In the genomic region with DNA sequence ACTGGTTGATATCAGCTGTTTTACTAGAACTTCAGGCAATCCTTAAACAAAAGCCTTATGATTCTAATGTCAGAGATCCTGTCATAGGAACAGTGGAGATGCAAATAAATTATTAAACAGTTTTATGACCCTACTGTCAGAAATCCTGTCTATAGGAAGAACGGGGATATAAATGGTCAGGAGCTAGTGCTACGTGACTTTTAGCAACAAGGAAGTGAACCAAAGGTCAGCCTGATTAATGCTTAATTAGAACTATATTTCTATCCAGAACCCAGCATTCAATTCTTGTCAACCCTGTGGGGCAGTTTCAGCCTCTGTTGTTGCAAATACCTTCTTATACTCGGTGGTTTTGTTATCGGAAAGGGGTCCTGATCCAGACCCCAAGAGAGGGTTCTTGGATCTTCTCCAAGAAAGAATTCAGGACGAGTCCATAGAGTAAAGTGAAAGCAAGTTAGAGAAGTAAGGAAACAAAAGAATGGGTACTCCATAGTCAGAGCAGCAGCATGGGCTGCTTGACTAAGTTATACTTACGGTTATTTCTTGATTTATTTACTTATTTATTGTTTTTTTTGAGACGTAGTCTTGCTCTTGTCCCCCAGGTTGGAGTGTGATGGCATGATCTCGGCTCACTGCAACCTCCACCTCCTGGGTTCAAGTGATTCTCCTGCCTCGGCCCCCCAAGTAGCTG, we compare ENCODE assay signal across 20 cellular contexts. TPM values are rescaled to one million over a fixed set of nuclear protein-coding genes. Genes with fewer than 3 reads are reported as not detected.
"Had no signal": no experiment of that assay in that cellular context is flagged by ENCODE, and none has a peak within 500 bp of the region (broad histone marks: within the 10 kb centered on the region; RNA-seq: fewer than 3 reads in every experiment).

No MANE protein-coding gene starts in this region.

- H3K4me1 ChIP-seq: prostate gland, upper lobe of right lung had no signal

- H3K27ac ChIP-seq: coronary artery, gastrocnemius medialis, heart right ventricle, lower lobe of right lung, prostate gland, upper lobe of right lung had no signal

- ATAC-seq: gastrocnemius medialis; heart right ventricle; lower lobe of right lung; natural killer cell; sciatic nerve; stimulated activated naive CD8-positive, alpha-beta T cell treated with anti-CD3 and anti-CD28 coated beads, Interleukin-15, Interleukin-2, amounts not matched to agents 100 U/mL and 50 U/mL, for 24 hours; upper lobe of right lung had no signal

- H3K9me3 ChIP-seq: gastrocnemius medialis, lower lobe of right lung, prostate gland had no signal

- H3K27me3 ChIP-seq: gastrocnemius medialis, heart right ventricle, upper lobe of right lung had no signal

- H3K36me3 ChIP-seq: gastrocnemius medialis, heart right ventricle, lower lobe of right lung, prostate gland, upper lobe of right lung had no signal

- DNase-seq: activated CD4-positive, alpha-beta memory T cell treated with anti-CD3 and anti-CD28 coated beads, Interleukin-2, amount 10 ng/mL, durations not matched to agents 7 days and 5 days; activated CD4-positive, alpha-beta T cell treated with anti-CD3 and anti-CD28 coated beads for 1 hour; activated naive CD4-positive, alpha-beta T cell treated with Interleukin-2 at 50 U/mL for 16 hours; caudate nucleus; effector memory CD4-positive, alpha-beta T cell; gastrocnemius medialis; heart right ventricle; lower lobe of right lung; natural killer cell; nucleus accumbens; stimulated activated CD4-positive, alpha-beta T cell treated with anti-CD3 and anti-CD28 coated beads, Interleukin-12 subunit alpha, Interleukin-12 subunit beta, amount 100 ng/mL, for 4 hours; stimulated activated naive CD8-positive, alpha-beta T cell treated with anti-CD3 and anti-CD28 coated beads, Interleukin-15, Interleukin-2, amounts not matched to agents 100 U/mL and 50 U/mL, for 24 hours; SW 1271; upper lobe of right lung had no signal

- FAIRE-seq: keratinocyte had no signal

- H3K4me3 ChIP-seq: coronary artery, gastrocnemius medialis, heart right ventricle, lower lobe of right lung, prostate gland, upper lobe of right lung had no signal

RNA-seq across cellular contexts. Expression of gene RNU6-1, which starts 59.9 kb away (rescaled TPM):
- total RNA-seq: activated CD4-positive, alpha-beta memory T cell treated with anti-CD3 and anti-CD28 coated beads, Interleukin-2, amount 10 ng/mL, durations not matched to agents 7 days and 5 days; gastrocnemius medialis; heart right ventricle; lower lobe of right lung; natural killer cell; prostate gland; sciatic nerve; temporal lobe; upper lobe of right lung had no signal
- polyA plus RNA-seq: adipose tissue, heart right ventricle, keratinocyte had no signal
